9 cellular contexts compared by ENCODE assay signal in the genomic region with DNA sequence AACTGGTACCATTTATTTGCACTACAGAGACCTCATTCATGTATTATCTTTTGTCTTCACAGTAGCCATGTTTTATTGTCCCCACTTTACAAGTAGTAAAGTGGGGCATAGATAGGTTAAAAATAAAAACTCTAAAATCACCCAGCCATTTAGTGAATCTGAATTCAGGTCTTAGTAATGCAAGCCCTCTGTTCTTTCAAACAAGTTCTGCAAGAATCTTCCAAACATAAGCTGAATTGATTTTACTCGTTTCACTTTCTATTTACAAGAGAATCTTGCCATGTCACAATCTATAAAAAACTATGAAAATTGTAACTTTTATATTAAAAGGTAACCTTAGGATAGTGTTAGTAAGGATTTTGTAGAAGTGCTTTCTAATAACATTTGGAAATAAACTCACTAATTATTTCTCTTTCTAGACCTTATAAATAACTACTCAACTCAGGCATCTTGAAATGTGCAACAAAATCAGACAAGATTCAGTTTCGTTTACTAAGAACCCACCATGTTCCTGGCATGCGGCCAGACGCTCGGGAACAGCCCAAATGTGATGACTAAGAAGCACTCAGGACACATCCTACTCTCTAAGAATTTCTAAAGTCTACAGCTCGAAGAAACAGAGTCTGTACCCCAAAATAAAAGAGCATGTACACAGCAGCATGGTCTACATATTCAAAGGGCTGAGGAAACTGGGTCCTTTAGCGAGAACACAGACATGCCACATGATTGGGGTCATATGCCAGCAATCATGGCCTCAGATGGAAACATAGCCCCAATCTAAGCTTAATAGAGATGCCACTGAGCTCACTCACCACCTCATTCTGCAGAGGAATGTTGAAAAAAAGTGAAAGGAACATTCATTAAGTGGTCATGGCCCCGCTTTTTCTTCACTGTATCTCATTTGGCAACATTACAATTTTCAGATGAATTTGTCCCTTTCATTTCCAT.
A peak's percentile ranks its signal among the peaks of the same experiment; 100 is the strongest.
DNase-seq lines count a peak whose midpoint lies in the region; ATAC-seq and TF ChIP-seq lines count a peak whose summit lies in the region.
"Had no signal": no experiment of that assay in that cellular context is flagged by ENCODE, and none has a peak within 500 bp of the region (broad histone marks: within the 10 kb centered on the region; RNA-seq: fewer than 3 reads in every experiment).

No MANE protein-coding gene starts in this region.

- H3K27ac ChIP-seq in DND-41 (ENCODE audit: low read length): no peak overlapping the region
- H3K27ac ChIP-seq in KMS-11: peak overlapping the region; percentile 78
- H3K27ac ChIP-seq: HL-60 had no signal

- H3K4me1 ChIP-seq in DND-41 (ENCODE audit: insufficient read depth, low read length): peaks cover 9% of the 10 kb centered on the region
- peaks cover 30% of the 10 kb centered on the region for H3K4me1 ChIP-seq in KMS-11 (ENCODE audit: low read depth, poor library complexity, severe bottlenecking)

- peak overlapping the region in 1 of 2 experiments; percentile 32; a peak in 1 of 4 replicates for H3K4me3 ChIP-seq in DND-41 (ENCODE audit: low read depth in 1 of 2, low read length in 2 of 2)
- H3K4me3 ChIP-seq in KMS-11 (IDR thresholded peaks at IDR 0.05; ENCODE audit: insufficient read depth, low read depth, low read length): no peak overlapping the region
- H3K4me3 ChIP-seq in fibroblast of the aortic adventitia (ENCODE audit: low read depth, low read length): no peak overlapping the region

- H4K20me1 ChIP-seq in DND-41 (ENCODE audit: insufficient read depth, low read length) (no peaks in the 10 kb centered on the region), KMS-11 (ENCODE audit: insufficient read depth) (no peaks in the 10 kb centered on the region)

- H3K9ac ChIP-seq in DND-41 (ENCODE audit: low read depth, low read length): no peak overlapping the region
- peak overlapping the region; percentile 55 for H3K9ac ChIP-seq in KMS-11

- peak overlapping the region; percentile 43; the same call in 1 of the 2 replicates for H2AFZ ChIP-seq in DND-41 (ENCODE audit: low read depth, low read length)
- H2AFZ ChIP-seq in KMS-11 (ENCODE audit: low read depth): peak overlapping the region; percentile 68

- H3K36me3 ChIP-seq in DND-41 (ENCODE audit: insufficient read depth, low read length) (no peaks in the 10 kb centered on the region), KMS-11 (ENCODE audit: insufficient read depth) (no peaks in the 10 kb centered on the region)

- H3K4me2 ChIP-seq in DND-41 (ENCODE audit: insufficient read depth, low read length) (peak overlapping the region; percentile 45), KMS-11 (peak overlapping the region; percentile 75)

- DNase-seq in DND-41: peak; percentile 80
- DNase-seq in activated CD8-positive, alpha-beta memory T cell treated with anti-CD3 and anti-CD28 coated beads, Interleukin-2, amount 50 U/mL, for 4 hours: peak; percentile 73
- peak; percentile 43 for DNase-seq in fibroblast of the aortic adventitia (ENCODE audit: low read depth)
- peak; percentile 73 to 81 (median 77) for DNase-seq in stimulated activated CD4-positive, alpha-beta T cell treated with anti-CD3 and anti-CD28 coated beads, TNF-alpha, amount 100 ng/mL, for 48 hours (ENCODE audit: low read depth in 3 of 3)
- no peak for DNase-seq in ecto neural progenitor cell (ENCODE audit: low spot score)
- no peak for DNase-seq in SIG-M5 treated with dmso at 0.1 percent for 504 hours (lab: John Stamatoyannopoulos, UW; ENCODE audit: unreplicated experiment)

- TF ChIP-seq CTCF in DND-41 (IDR thresholded peaks at IDR 0.05; ENCODE audit: borderline replicate concordance, extremely low read depth, low read length, poor library complexity, severe bottlenecking) (no peak), KMS-11 (conservative IDR thresholded peaks at IDR 0.05; ENCODE audit: low read depth, low read length) (no peak), fibroblast of the aortic adventitia (IDR thresholded peaks at IDR 0.05; ENCODE audit: insufficient read depth, low read length) (no peak)

- ATAC-seq in DND-41 (ENCODE audit: insufficient read depth, low read depth) (peak; percentile 88), GM21576 (IDR thresholded peaks at IDR 0.05; ENCODE audit: unreplicated experiment) (peak; percentile 92)

- H3K27me3 ChIP-seq in DND-41 (ENCODE audit: insufficient read depth, low read length, poor library complexity) (no peaks in the 10 kb centered on the region), KMS-11 (ENCODE audit: insufficient read depth, low read depth) (no peaks in the 10 kb centered on the region)

- H3K79me2 ChIP-seq in DND-41 (ENCODE audit: insufficient read depth, low read length) (no peaks in the 10 kb centered on the region), KMS-11 (ENCODE audit: insufficient read depth, low read depth) (no peaks in the 10 kb centered on the region)

- no peaks in the 10 kb centered on the region for H3K9me3 ChIP-seq in DND-41 (ENCODE audit: insufficient read depth, low read length, severe bottlenecking)

Comparison
In these comparisons a context has a peak if more than half of its experiments do, and no peak if none do; other contexts are left out.
1. DNase-seq: peak in DND-41 (single experiment), activated CD8-positive, alpha-beta memory T cell treated with anti-CD3 and anti-CD28 coated beads, Interleukin-2, amount 50 U/mL, for 4 hours (single experiment), fibroblast of the aortic adventitia (single experiment) and stimulated activated CD4-positive, alpha-beta T cell treated with anti-CD3 and anti-CD28 coated beads, TNF-alpha, amount 100 ng/mL, for 48 hours (3 of 3); none in ecto neural progenitor cell (single experiment) and SIG-M5 treated with dmso at 0.1 percent for 504 hours (single experiment).